8 cellular contexts compared by ENCODE assay signal in genomic region chr3:48429416-48430358, GRCh38. TPM values are rescaled to one million over a fixed set of nuclear protein-coding genes. Genes with fewer than 3 reads are reported as not detected.
DNase-seq lines count a peak whose midpoint lies in the region; ATAC-seq, FAIRE-seq and TF ChIP-seq lines count a peak whose summit lies in the region.

TSS of gene PLXNB1 (minus strand) at chr3:48430086. CDS start at chr3:48424611, 5,475 bp downstream.

- POLR2A ChIA-PET in A549 (lab: Yijun Ruan, JAX): interaction anchor here (1.9 kb wide), 1 partner anchor 10 kb away, joined by 8 read pairs; the partner anchor contains the start of gene CCDC51

- TF ChIP-seq CTCF in A549 (IDR thresholded peaks at IDR 0.05): no peak
- TF ChIP-seq CTCF in coronary artery (IDR thresholded peaks at IDR 0.05): no peak

- CTCF ChIA-PET in A549 (lab: Yijun Ruan, JAX): interaction anchor here (1.0 to 31.5 kb wide), 5 partner anchors 2 to 236 kb away, joined by 3 to 488 read pairs (median 270); partner anchors contain the start of gene PLXNB1

- whole genome bisulfite sequencing in A549 (ENCODE audit: missing lambda C conversion rate): 3% methylated on average over 16 of the region's 80 CpGs

- H3K4me1 ChIP-seq in A549: peaks cover 69% of the 10 kb centered on the region

- no peaks in the 10 kb centered on the region for H3K9me3 ChIP-seq in A549

- no peak for TF ChIP-seq EP300 in A549 (IDR thresholded peaks at IDR 0.05)

- peak within 1 kb of the TSS; percentile 83 to 100 for H3K27ac ChIP-seq in A549
- peak within 1 kb of the TSS; percentile 97 to 99 for H3K27ac ChIP-seq in coronary artery

- peak within 1 kb of the TSS; percentile 79 for H3K4me2 ChIP-seq in A549

- DNase-seq in A549 (ENCODE audit: low read depth in 1 of 2, low spot score in 1 of 2) (peak; percentile 42 to 47), NCI-H2081 treated with DMSO at 0.1 percent for 48 hours (lab: John Stamatoyannopoulos, UW) (peak; percentile 38), coronary artery (ENCODE audit: low spot score) (no peak), kidney tubule cell (ENCODE audit: low spot score) (peak; percentile 81)
- peak; percentile 56 for DNase-seq in activated CD4-positive, alpha-beta T cell treated with anti-CD3 and anti-CD28 coated beads for 48 hours
- DNase-seq in stimulated activated CD4-positive, alpha-beta T cell treated with anti-CD3 and anti-CD28 coated beads, Interleukin-15, amount 100 ng/mL, for 1 hour (ENCODE audit: low read depth in 1 of 2, low spot score in 1 of 2): peak; percentile 46 to 51

- peak; percentile 21; the same call in 1 of the 2 replicates for TF ChIP-seq POLR2A in A549 (IDR thresholded peaks at IDR 0.05; ENCODE audit: low read length)

- H3K4me3 ChIP-seq in A549 (peak within 1 kb of the TSS; percentile 64), coronary artery (peak within 1 kb of the TSS; percentile 97)

- no peak for FAIRE-seq in A549 (lab: Jason Lieb, UNC)

- TF ChIP-seq RAD21 in A549 (conservative IDR thresholded peaks at IDR 0.05 in 1 of 2, IDR thresholded peaks at IDR 0.05 in 1 of 2): no peak

- ATAC-seq in A549 (peak; percentile 34 to 61), GM19397 (IDR thresholded peaks at IDR 0.05; ENCODE audit: unreplicated experiment) (peak; percentile 45), HG03095 (IDR thresholded peaks at IDR 0.05; ENCODE audit: unreplicated experiment) (no peak)

TF ChIP-seq in A549, 52 proteins besides CTCF, POLR2A, EP300 and RAD21:
- TF ChIP-seq HEYL (CRISPR knock-in tag; IDR thresholded peaks at IDR 0.05) (no peak), CEBPB (IDR thresholded peaks at IDR 0.05) (peak; percentile 12 to 57; a peak in 2 of 4 replicates), PHF8 (IDR thresholded peaks at IDR 0.05; ENCODE audit: borderline replicate concordance, low read depth) (peak; percentile 29; the same call in 1 of the 2 replicates), FOSB (CRISPR knock-in tag; IDR thresholded peaks at IDR 0.05) (no peak)

RNA-seq across cellular contexts. Expression of gene PLXNB1, which starts in this region (rescaled TPM):
- polyA plus RNA-seq in A549 (2011; rRNA removed): 10.0 and 12.6 TPM in 2 replicates
- 11.8 and 15.0 TPM in 2 replicates for polyA plus RNA-seq in A549 (2012; cell fraction: cytosol; rRNA removed)
- polyA plus RNA-seq in A549 (2012; cell fraction: nucleus; rRNA removed): 87.1 and 98.2 TPM in 2 replicates
- 16.7 to 20.9 TPM (median 20.5 TPM) in 3 replicates for polyA plus RNA-seq in A549 (2017; fragmentation: RNase III; extraction: RNeasy Plus Mini Kit Qiagen cat#74134 plus additional on column Dnase treatment)
- polyA minus RNA-seq in A549 (2011; rRNA and poly(A)+ RNA removed): 27.0 and 33.1 TPM in 2 replicates
